Comparison of ENCODE assay signal across 17 cellular contexts in the genomic region with DNA sequence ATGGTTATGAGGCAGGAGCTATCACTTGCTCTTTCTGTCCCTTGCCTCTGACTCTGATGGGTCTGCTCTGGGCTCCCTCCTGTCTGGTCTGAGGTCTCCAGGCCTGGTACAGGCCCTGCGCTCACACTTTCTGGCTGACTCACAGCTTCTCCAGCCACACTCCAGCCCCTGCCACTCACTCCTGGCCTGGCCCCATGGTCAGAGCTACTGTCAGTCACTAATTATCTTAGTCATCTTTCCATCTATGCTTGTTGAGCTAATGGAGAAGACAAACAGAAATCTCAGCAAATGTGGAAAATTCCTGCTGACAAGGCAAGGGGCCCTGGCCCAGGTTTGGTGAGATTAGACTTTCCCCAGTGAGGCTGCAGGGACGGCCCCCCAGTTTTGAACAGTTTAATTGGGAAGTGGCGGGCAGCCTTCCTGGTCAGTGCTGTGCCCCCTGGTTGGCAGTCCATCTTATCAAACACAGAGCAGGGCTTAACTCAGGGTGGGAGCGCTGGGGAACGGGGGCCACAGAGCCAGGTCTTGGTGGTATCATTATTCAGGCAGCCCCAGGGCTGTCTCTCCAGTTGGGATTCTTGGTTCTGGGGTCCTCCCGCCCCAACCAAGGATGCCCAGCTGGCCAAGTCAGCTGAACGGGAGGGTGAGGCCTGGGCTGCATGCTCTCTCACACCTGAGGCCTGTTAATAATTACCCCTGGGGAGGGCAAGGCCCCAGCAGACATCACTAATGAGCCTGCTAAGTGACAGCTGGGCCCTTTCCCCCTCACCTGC.
DNase-seq lines count a peak whose midpoint lies in the region; ATAC-seq and TF ChIP-seq lines count a peak whose summit lies in the region.
"Had no signal": no experiment of that assay in that cellular context is flagged by ENCODE, and none has a peak within 500 bp of the region (broad histone marks: within the 10 kb centered on the region; RNA-seq: fewer than 3 reads in every experiment).

No MANE protein-coding gene starts in this region.

- DNase-seq in Caco-2 = peak; percentile 75 to 82
- peak; percentile 85 for DNase-seq in NCI-H2171 (lab: John Stamatoyannopoulos, UW)
- peak; percentile 81 to 93 (median 88) for DNase-seq in body of pancreas
- peak; percentile 70 for DNase-seq in myocyte (ENCODE audit: low read depth)
- no peak for DNase-seq in tibial artery
- no peak for DNase-seq in right atrium auricular region (ENCODE audit: low spot score)
- DNase-seq: activated CD4-positive, alpha-beta memory T cell treated with anti-CD3 and anti-CD28 coated beads for 36 hours; amniotic stem cell; dermis blood vessel endothelial cell; DND-41; mammary epithelial cell; NCI-H1105; NCI-H345 had no signal

- peak overlapping the region; percentile 52 to 74 (median 72) for H3K27ac ChIP-seq in body of pancreas
- no peak overlapping the region for H3K27ac ChIP-seq in tibial artery
- no peak overlapping the region for H3K27ac ChIP-seq in right atrium auricular region
- H3K27ac ChIP-seq: RWPE1, tibial nerve had no signal

- peaks cover 46% of the 10 kb centered on the region for H3K4me1 Mint-ChIP-seq in Caco-2 (ENCODE audit: low read depth, unreplicated experiment)

- no peak for TF ChIP-seq CTCF in Caco-2 (IDR thresholded peaks at IDR 0.05; ENCODE audit: insufficient read depth in 1 of 2, low read depth in 1 of 2, low read length in 1 of 2, severe bottlenecking in 1 of 2, unreplicated experiment in 1 of 2)
- no peak for TF ChIP-seq CTCF in body of pancreas (IDR thresholded peaks at IDR 0.05)
- TF ChIP-seq CTCF in tibial artery (IDR thresholded peaks at IDR 0.05) = no peak
- no peak for TF ChIP-seq CTCF in right atrium auricular region (IDR thresholded peaks at IDR 0.05)

- no peak overlapping the region for H3K4me3 Mint-ChIP-seq in Caco-2 (ENCODE audit: unreplicated experiment)
- H3K4me3 Mint-ChIP-seq: activated CD4-positive, alpha-beta memory T cell treated with anti-CD3 and anti-CD28 coated beads for 36 hours had no signal

- H3K27me3 Mint-ChIP-seq in Caco-2 (ENCODE audit: insufficient read depth, unreplicated experiment) = no peaks in the 10 kb centered on the region

- BruUV-seq in Caco-2 (replicated peaks; lab: Mats Ljungman, UMichigan) = no TSS peak

- H3K9me3 Mint-ChIP-seq in Caco-2 (ENCODE audit: unreplicated experiment) = no peaks in the 10 kb centered on the region
- H3K9me3 Mint-ChIP-seq: activated CD4-positive, alpha-beta memory T cell treated with anti-CD3 and anti-CD28 coated beads for 36 hours had no signal

- TF ChIP-seq POLR2A in body of pancreas (IDR thresholded peaks at IDR 0.05) = no peak

- H3K4me3 ChIP-seq in Caco-2 (ENCODE audit: low read depth, low read length) (no peak overlapping the region), body of pancreas (no peak overlapping the region), tibial artery (no peak overlapping the region), right atrium auricular region (no peak overlapping the region)
- H3K4me3 ChIP-seq: tibial nerve had no signal

- H3K27ac Mint-ChIP-seq in Caco-2 (ENCODE audit: unreplicated experiment) = peak overlapping the region; percentile 43
- H3K27ac Mint-ChIP-seq: activated CD4-positive, alpha-beta memory T cell treated with anti-CD3 and anti-CD28 coated beads for 36 hours had no signal

- CTCF ChIA-PET in Caco-2 (lab: Charles Lee) = interaction anchor here (0.8 to 2.2 kb wide), 7 partner anchors 9 to 120 kb away, joined by 3 to 10 read pairs (median 5); a partner anchor contains a TSS

- WGBS in body of pancreas, 2 donors = 20 to 41% methylated on average over 4 to 7 of the region's 7 CpGs

- H3K9me3 ChIP-seq in Caco-2 (no peaks in the 10 kb centered on the region), body of pancreas (no peaks in the 10 kb centered on the region), tibial artery (no peaks in the 10 kb centered on the region), right atrium auricular region (no peaks in the 10 kb centered on the region)
- H3K9me3 ChIP-seq: tibial nerve had no signal

- H3K36me3 Mint-ChIP-seq in Caco-2 (ENCODE audit: insufficient read depth, unreplicated experiment) = no peaks in the 10 kb centered on the region
- H3K36me3 Mint-ChIP-seq: activated CD4-positive, alpha-beta memory T cell treated with anti-CD3 and anti-CD28 coated beads for 36 hours had no signal

- POLR2A ChIA-PET in Caco-2 (lab: Charles Lee) = interaction anchor here (0.6 to 1.3 kb wide), 3 partner anchors 46 to 93 kb away, joined by 3 to 7 read pairs (median 3); a partner anchor contains a TSS

- no peaks in the 10 kb centered on the region for H3K27me3 ChIP-seq in Caco-2 (replicated peaks; ENCODE audit: control insufficient read depth, insufficient read depth, low read length)
- H3K27me3 ChIP-seq in body of pancreas = no peaks in the 10 kb centered on the region
- H3K27me3 ChIP-seq in tibial artery = peaks cover 0 to 15% of the 10 kb centered on the region in 2 donors
- no peaks in the 10 kb centered on the region for H3K27me3 ChIP-seq in right atrium auricular region
- H3K27me3 ChIP-seq: tibial nerve had no signal

- H3K36me3 ChIP-seq in Caco-2 (ENCODE audit: control insufficient read depth, insufficient read depth, low read length) = no peaks in the 10 kb centered on the region
- no peaks in the 10 kb centered on the region for H3K36me3 ChIP-seq in body of pancreas (replicated peaks in 1 of 2; ENCODE audit: insufficient read depth in 1 of 2, low read depth in 2 of 2)
- H3K36me3 ChIP-seq in tibial artery = no peaks in the 10 kb centered on the region
- no peaks in the 10 kb centered on the region for H3K36me3 ChIP-seq in right atrium auricular region
- H3K36me3 ChIP-seq: tibial nerve had no signal

- intact Hi-C loops in Caco-2 (cut with micrococcal nuclease; ENCODE audit: unreplicated experiment) (loop anchor here (1.0 kb wide), 2 partner anchors 9 to 29 kb away; no protein-coding TSS in a partner anchor), body of pancreas (cut with DNase I) (no loop called here), tibial artery (cut with DNase I; ENCODE audit: low total_unique reads) (no loop called here)

- H3K4me1 ChIP-seq in Caco-2 = peaks cover 86% of the 10 kb centered on the region
- peaks cover 80% of the 10 kb centered on the region for H3K4me1 ChIP-seq in body of pancreas
- H3K4me1 ChIP-seq in tibial artery = no peaks in the 10 kb centered on the region
- no peaks in the 10 kb centered on the region for H3K4me1 ChIP-seq in right atrium auricular region

- ATAC-seq in body of pancreas (peak; percentile 87), HG03354 (IDR thresholded peaks at IDR 0.05; ENCODE audit: poor library complexity, severe bottlenecking, unreplicated experiment) (no peak), HG03565 (IDR thresholded peaks at IDR 0.05; ENCODE audit: unreplicated experiment) (no peak)

Comparison
In these comparisons a context has a peak if more than half of its experiments do, and no peak if none do; other contexts are left out.
1. DNase-seq: peak in Caco-2 (2 of 2), NCI-H2171 (single experiment), body of pancreas (4 of 4) and myocyte (single experiment); none in tibial artery (0 of 2) and right atrium auricular region (single experiment).
2. H3K27ac ChIP-seq: peak in body of pancreas (4 of 4); none in tibial artery (0 of 2) and right atrium auricular region (0 of 2).